In genomic region chr12:31659087-31659942, GRCh38 we compare ENCODE assay signal across 8 cellular contexts. TPM values are rescaled to one million over a fixed set of nuclear protein-coding genes. Genes with fewer than 3 reads are reported as not detected.
A peak's percentile ranks its signal among the peaks of the same experiment; 100 is the strongest.
DNase-seq lines count a peak whose midpoint lies in the region; ATAC-seq and TF ChIP-seq lines count a peak whose summit lies in the region.

TSS of gene ETFBKMT (plus strand) at chr12:31659688. CDS start at chr12:31661954, 2,266 bp downstream.

- H3K9me3 ChIP-seq in right lobe of liver: no peaks in the 10 kb centered on the region

- H3K4me1 ChIP-seq in right lobe of liver: peaks cover 0 to 13% (median 4%) of the 10 kb centered on the region in 4 donors

- peak; percentile 79 for TF ChIP-seq POLR2A in right lobe of liver (IDR thresholded peaks at IDR 0.05)

- intact Hi-C loops in activated CD4-positive, alpha-beta memory T cell treated with anti-CD3 and anti-CD28 coated beads for 36 hours (cut with micrococcal nuclease): loop anchor here (1.0 to 2.0 kb wide), 12 partner anchors 23 to 1096 kb away; partner anchors contain the start of genes AMN1, BICD1, DNM1L and RESF1
- intact Hi-C loops in dorsolateral prefrontal cortex (cut with DNase I): loop anchor here (1.0 to 10.0 kb wide), 7 partner anchors 69 to 1095 kb away; partner anchors contain the start of genes AMN1 (in 2 of the 2), DNM1L (in 2 of the 2), RESF1 (in 1 of the 2) and SINHCAF (in 1 of the 2)
- intact Hi-C loops in right lobe of liver (cut with DNase I): no loop called here

- 0% methylated on average over 37 of the region's 47 CpGs for WGBS in right lobe of liver (ENCODE audit: insufficient coverage, low coverage, low lambda C conversion rate, missing lambda C conversion rate)

- H3K27ac ChIP-seq in dorsolateral prefrontal cortex: peak within 1 kb of the TSS; percentile 84 to 99 (median 96)
- peak within 1 kb of the TSS; percentile 94 to 97 (median 94) for H3K27ac ChIP-seq in right lobe of liver

- H3K9me3 Mint-ChIP-seq in activated CD4-positive, alpha-beta memory T cell treated with anti-CD3 and anti-CD28 coated beads for 36 hours: no peaks in the 10 kb centered on the region

- DNase-seq in CD1c-positive myeloid dendritic cell (ENCODE audit: extremely low spot score) (peak; percentile 93), NCI-H748 treated with DMSO at 0.1 percent for 48 hours (lab: John Stamatoyannopoulos, UW) (peak; percentile 95), dorsolateral prefrontal cortex (peak; percentile 68 to 94 (median 90)), right lobe of liver (peak; percentile 89 to 94 (median 92))
- DNase-seq in activated CD4-positive, alpha-beta memory T cell treated with anti-CD3 and anti-CD28 coated beads for 36 hours: peak; percentile 97
- peak; percentile 86 to 95 for DNase-seq in stimulated activated CD4-positive, alpha-beta T cell treated with anti-CD3 and anti-CD28 coated beads, Interleukin-4, amount 100 ng/mL, for 4 hours

- H3K4me3 Mint-ChIP-seq in activated CD4-positive, alpha-beta memory T cell treated with anti-CD3 and anti-CD28 coated beads for 36 hours: peak within 1 kb of the TSS; percentile 96

- H3K4me1 Mint-ChIP-seq in activated CD4-positive, alpha-beta memory T cell treated with anti-CD3 and anti-CD28 coated beads for 36 hours (ENCODE audit: low read depth): peaks cover 7% of the 10 kb centered on the region

- TF ChIP-seq CTCF in dorsolateral prefrontal cortex (IDR thresholded peaks at IDR 0.05 in 54 of 56, conservative IDR thresholded peaks at IDR 0.05 in 2 of 56; ENCODE audit: low read depth in 1 of 56, partially characterized antibody in 56 of 56) (peak; percentile 29 to 89 (median 72)), right lobe of liver (IDR thresholded peaks at IDR 0.05) (peak; percentile 41 to 53 (median 50))

- H3K36me3 ChIP-seq in right lobe of liver: no peaks in the 10 kb centered on the region

- no peaks in the 10 kb centered on the region for H3K27me3 Mint-ChIP-seq in activated CD4-positive, alpha-beta memory T cell treated with anti-CD3 and anti-CD28 coated beads for 36 hours

- ATAC-seq in GM19372 (IDR thresholded peaks at IDR 0.05; ENCODE audit: low read depth, unreplicated experiment) (peak; percentile 97), HG03558 (IDR thresholded peaks at IDR 0.05; ENCODE audit: extremely low read depth, unreplicated experiment) (peak; percentile 98), right lobe of liver (peak; percentile 88 to 96 (median 92))

- POLR2A ChIA-PET in activated CD4-positive, alpha-beta memory T cell treated with anti-CD3 and anti-CD28 coated beads for 36 hours (lab: Charles Lee): interaction anchor here (0.8 to 2.0 kb wide), 6 partner anchors 10 to 448 kb away, joined by 3 to 6 read pairs (median 4); partner anchors contain the start of genes AMN1, BICD1 and RESF1

- peak within 1 kb of the TSS; percentile 95 for H3K27ac Mint-ChIP-seq in activated CD4-positive, alpha-beta memory T cell treated with anti-CD3 and anti-CD28 coated beads for 36 hours

- CTCF ChIA-PET in activated CD4-positive, alpha-beta memory T cell treated with anti-CD3 and anti-CD28 coated beads for 36 hours (lab: Charles Lee): interaction anchor here (0.6 to 1.5 kb wide), 12 partner anchors 10 to 1013 kb away, joined by 3 to 6 read pairs (median 4); no protein-coding TSS in a partner anchor

- peaks cover 2% of the 10 kb centered on the region for H3K36me3 Mint-ChIP-seq in activated CD4-positive, alpha-beta memory T cell treated with anti-CD3 and anti-CD28 coated beads for 36 hours

- H3K4me3 ChIP-seq in dorsolateral prefrontal cortex (peak within 1 kb of the TSS; percentile 59 to 97 (median 81)), right lobe of liver (peak within 1 kb of the TSS; percentile 70 to 80 (median 73))

- H3K27me3 ChIP-seq in dorsolateral prefrontal cortex (no peaks in the 10 kb centered on the region), right lobe of liver (no peaks in the 10 kb centered on the region)

RNA-seq across cellular contexts. Expression of gene ETFBKMT, which starts in this region (rescaled TPM):
- total RNA-seq in activated CD4-positive, alpha-beta memory T cell treated with anti-CD3 and anti-CD28 coated beads for 36 hours: 1 to 10 TPM; 1.1 to 1.3 TPM
- total RNA-seq in dorsolateral prefrontal cortex (1 to 10 TPM; 1.6 to 8.4 (median 4.6) TPM), right lobe of liver (1 to 10 TPM; 1.5 to 6.9 (median 4.1) TPM)

Comparison
In these comparisons a context has a peak if more than half of its experiments do, and no peak if none do; other contexts are left out.
1. Peak in every context shown above with its lines: DNase-seq, ATAC-seq, H3K4me3 ChIP-seq and H3K27ac ChIP-seq.
2. intact Hi-C loops: an anchor here in activated CD4-positive, alpha-beta memory T cell treated with anti-CD3 and anti-CD28 coated beads for 36 hours (1.0 to 2.0 kb wide) and dorsolateral prefrontal cortex (1.0 to 10.0 kb wide); none called in right lobe of liver.